In genomic region chr7:129951076-129952011, GRCh38 we compare ENCODE assay signal across 8 cellular contexts. TPM values are rescaled to one million over a fixed set of nuclear protein-coding genes. Genes with fewer than 3 reads are reported as not detected.
DNase-seq lines count a peak whose midpoint lies in the region; ATAC-seq and TF ChIP-seq lines count a peak whose summit lies in the region.

No MANE protein-coding gene starts in this region.

- H3K9ac ChIP-seq in HUES48 (ENCODE audit: low read depth, low read length) (peak overlapping the region; percentile 86), iPS-20b (ENCODE audit: low read depth, low read length) (peak overlapping the region; percentile 98)

- peak overlapping the region; percentile 95 for H3K27ac Mint-ChIP-seq in stimulated activated naive CD8-positive, alpha-beta T cell treated with anti-CD3 and anti-CD28 coated beads, Interleukin-15, amount 100 ng/mL, for 72 hours

- peak in 1 of 2 donors; percentile 35 for TF ChIP-seq POLR2A in adrenal gland (IDR thresholded peaks at IDR 0.05)

- 0 to 4% (median 1%) methylated on average over 6 to 7 of the region's 7 CpGs for WGBS in adrenal gland, 4 donors

- H3K9me3 Mint-ChIP-seq in stimulated activated naive CD8-positive, alpha-beta T cell treated with anti-CD3 and anti-CD28 coated beads, Interleukin-15, amount 100 ng/mL, for 72 hours, result no peaks in the 10 kb centered on the region

- intact Hi-C loops in adrenal gland (cut with DNase I), result loop anchor here in 1 of 2 donors (10.0 kb wide), 1 partner anchor 117 kb away; no protein-coding TSS in a partner anchor

- H3K27ac ChIP-seq in C4-2B, result peak overlapping the region; percentile 94
- H3K27ac ChIP-seq in HUES48 (ENCODE audit: low read depth, low read length), result peak overlapping the region; percentile 100
- H3K27ac ChIP-seq in adrenal gland, result peak overlapping the region; percentile 78 to 98 (median 98)
- peak overlapping the region; percentile 89 for H3K27ac ChIP-seq in iPS-20b (ENCODE audit: low read length)

- H3K4me3 Mint-ChIP-seq in stimulated activated naive CD8-positive, alpha-beta T cell treated with anti-CD3 and anti-CD28 coated beads, Interleukin-15, amount 100 ng/mL, for 72 hours, result no peak overlapping the region

- TF ChIP-seq CTCF in C4-2B (conservative IDR thresholded peaks at IDR 0.05) (no peak), adrenal gland (IDR thresholded peaks at IDR 0.05) (peak in 3 of 6 experiments; percentile 8 to 35 (median 22))

- H3K4me3 ChIP-seq in HUES48 (ENCODE audit: low read depth, low read length) (peak overlapping the region; percentile 89), adrenal gland (peak overlapping the region; percentile 80 to 93 (median 88)), iPS-20b (ENCODE audit: low read length) (peak overlapping the region; percentile 83)

- no peaks in the 10 kb centered on the region for H3K27me3 Mint-ChIP-seq in stimulated activated naive CD8-positive, alpha-beta T cell treated with anti-CD3 and anti-CD28 coated beads, Interleukin-15, amount 100 ng/mL, for 72 hours

- no peak for ATAC-seq in stimulated activated naive CD8-positive, alpha-beta T cell treated with anti-CD3 and anti-CD28 coated beads, Interleukin-15, amount 100 ng/mL, for 72 hours
- ATAC-seq in GM18498 (IDR thresholded peaks at IDR 0.05; ENCODE audit: unreplicated experiment) (no peak), GM18909 (IDR thresholded peaks at IDR 0.05; ENCODE audit: poor library complexity, unreplicated experiment) (no peak)

- H3K4me1 Mint-ChIP-seq in stimulated activated naive CD8-positive, alpha-beta T cell treated with anti-CD3 and anti-CD28 coated beads, Interleukin-15, amount 100 ng/mL, for 72 hours, result peaks cover 25% of the 10 kb centered on the region

- H3K4me1 ChIP-seq in HUES48 (ENCODE audit: control insufficient read depth, insufficient read depth, low read length), result peaks cover 29% of the 10 kb centered on the region
- H3K4me1 ChIP-seq in adrenal gland (replicated peaks in 1 of 2), result peaks cover 26 to 42% of the 10 kb centered on the region in 2 donors
- peaks cover 24% of the 10 kb centered on the region; the same call in 1 of the 2 replicates for H3K4me1 ChIP-seq in iPS-20b (ENCODE audit: insufficient read depth, low read length)

- peak; percentile 37 to 63 (median 52) for DNase-seq in adrenal gland
- no peak for DNase-seq in stimulated activated naive CD8-positive, alpha-beta T cell treated with anti-CD3 and anti-CD28 coated beads, Interleukin-15, amount 100 ng/mL, for 72 hours
- no peak for DNase-seq in stimulated activated naive CD4-positive, alpha-beta T cell treated with Interleukin-2 at 50 U/mL for 16 hours (lab: John Stamatoyannopoulos, UW)

- H3K27me3 ChIP-seq in HUES48 (ENCODE audit: control insufficient read depth, insufficient read depth, low read length), result no peaks in the 10 kb centered on the region
- H3K27me3 ChIP-seq in adrenal gland, result no peaks in the 10 kb centered on the region
- H3K27me3 ChIP-seq in iPS-20b (ENCODE audit: insufficient read depth, low read length), result no peaks in the 10 kb centered on the region

- 0 out of 2 replicates have a peak, but pooled peaks cover 3% of the 10 kb centered on the region for H3K36me3 ChIP-seq in HUES48 (ENCODE audit: control insufficient read depth, insufficient read depth, low read length)
- H3K36me3 ChIP-seq in adrenal gland (replicated peaks in 1 of 2), result no peaks in the 10 kb centered on the region
- 0 out of 2 replicates have a peak, but pooled peaks cover 6% of the 10 kb centered on the region for H3K36me3 ChIP-seq in iPS-20b (ENCODE audit: insufficient read depth, low read depth, low read length)

- H3K9me3 ChIP-seq in HUES48 (ENCODE audit: control insufficient read depth, insufficient read depth, low read length), result no peaks in the 10 kb centered on the region
- H3K9me3 ChIP-seq in adrenal gland (replicated peaks in 1 of 3), result no peaks in the 10 kb centered on the region
- H3K9me3 ChIP-seq in iPS-20b (ENCODE audit: insufficient read depth, low read depth, low read length), result no peaks in the 10 kb centered on the region

RNA-seq across cellular contexts. Expression of gene UBE2H, which starts 1.4 kb away (rescaled TPM):
- 100 to 1,000 TPM in 7 of 8 donors, 10 to 100 TPM in 1; 94.0 to 392 (median 187) TPM for total RNA-seq in adrenal gland
- polyA plus RNA-seq in adrenal gland, result 100 to 1,000 TPM in 1 of 3 donors, 10 to 100 TPM in 2; 48.3 to 140 (median 52.1) TPM

Comparison
In these comparisons a context has a peak if more than half of its experiments do, and no peak if none do; other contexts are left out.
1. DNase-seq: peak in adrenal gland (7 of 7); none in stimulated activated naive CD8-positive, alpha-beta T cell treated with anti-CD3 and anti-CD28 coated beads, Interleukin-15, amount 100 ng/mL, for 72 hours (0 of 2) and stimulated activated naive CD4-positive, alpha-beta T cell treated with Interleukin-2 at 50 U/mL for 16 hours (single experiment).
2. Peak in every context shown above with its lines, with median percentiles within 50 percentile points of each other: H3K27ac ChIP-seq and H3K4me3 ChIP-seq.